Comparison of ENCODE assay signal across 8 cellular contexts in the genomic region with DNA sequence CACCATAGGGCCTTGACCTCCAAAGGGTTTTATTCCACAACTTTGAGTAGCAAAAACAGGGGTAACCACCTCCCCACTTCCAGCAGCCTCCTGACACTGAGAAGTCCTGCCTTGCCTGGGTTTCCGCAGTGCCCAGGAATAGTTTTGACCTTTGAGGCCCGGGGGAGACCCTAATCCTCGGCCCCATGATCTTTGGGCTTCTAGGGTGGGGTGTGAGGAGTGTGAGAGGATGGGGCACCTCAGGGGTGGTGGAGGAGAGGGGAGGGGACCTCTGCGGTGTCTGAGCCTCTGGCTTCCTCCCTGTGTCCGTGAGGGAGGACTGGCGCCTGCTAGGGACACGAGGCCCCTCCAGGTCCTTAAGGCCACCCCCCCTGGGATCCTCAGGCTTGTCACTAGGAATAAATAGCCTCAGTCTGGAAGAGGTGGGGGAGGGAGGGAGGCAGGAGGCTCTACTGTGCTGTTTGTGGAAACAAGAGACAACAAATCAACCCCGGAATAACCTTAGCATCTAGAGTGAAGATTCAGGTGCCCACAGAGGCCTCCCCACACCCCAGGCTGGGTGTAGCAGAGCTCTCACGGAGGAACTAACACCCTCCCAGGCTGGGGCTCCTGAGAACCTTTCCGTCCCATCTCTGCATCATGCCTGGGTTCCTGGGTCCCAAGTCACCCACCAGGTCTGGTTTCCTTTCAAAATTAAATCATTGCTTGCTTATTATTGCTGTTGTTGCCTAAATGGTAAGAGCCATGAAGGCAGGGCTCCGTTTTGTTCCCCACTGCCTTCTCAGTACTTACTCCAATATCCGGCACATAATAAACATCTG.
DNase-seq lines count a peak whose midpoint lies in the region; ATAC-seq and TF ChIP-seq lines count a peak whose summit lies in the region.

No MANE protein-coding gene starts in this region.

- H4K20me1 ChIP-seq in OCI-LY1 (ENCODE audit: insufficient read depth, low read length) = no peaks in the 10 kb centered on the region

- H3K27me3 Mint-ChIP-seq in effector memory CD8-positive, alpha-beta T cell = peaks cover 9 to 16% of the 10 kb centered on the region in 2 donors
- peaks cover 5% of the 10 kb centered on the region for H3K27me3 Mint-ChIP-seq in nephron progenitor cell (ENCODE audit: low read depth, poor library complexity)

- DNase-seq in AG10803 (ENCODE audit: low read depth) (no peak), nephron progenitor cell (peak; percentile 58), DMS153 treated with DMSO at 0.1 percent for 48 hours (lab: John Stamatoyannopoulos, UW; ENCODE audit: unreplicated experiment) (no peak), anterior cingulate cortex (lab: John Stamatoyannopoulos, UW) (no peak)
- DNase-seq in effector memory CD8-positive, alpha-beta T cell = no peak

- H3K27ac Mint-ChIP-seq in effector memory CD8-positive, alpha-beta T cell = peak overlapping the region; percentile 81 to 88
- H3K27ac Mint-ChIP-seq in nephron progenitor cell = peak overlapping the region; percentile 95

- no peaks in the 10 kb centered on the region for H3K9me2 ChIP-seq in OCI-LY1 (ENCODE audit: low read depth, low read length)

- peaks cover 7% of the 10 kb centered on the region for H3K4me1 ChIP-seq in OCI-LY1 (ENCODE audit: insufficient read depth, low read length, severe bottlenecking)

- H2AFZ ChIP-seq in OCI-LY1 (ENCODE audit: low read length) = no peak overlapping the region

- peak overlapping the region; percentile 50; the same call in 1 of the 2 replicates for H3K4me2 ChIP-seq in OCI-LY1 (ENCODE audit: low read length)

- no peaks in the 10 kb centered on the region for H3F3A ChIP-seq in OCI-LY1 (ENCODE audit: insufficient read depth, low read length)

- H3K4me1 Mint-ChIP-seq in effector memory CD8-positive, alpha-beta T cell (ENCODE audit: low read depth in 2 of 2) = peaks cover 10 to 36% of the 10 kb centered on the region in 2 donors
- H3K4me1 Mint-ChIP-seq in nephron progenitor cell = peaks cover 68% of the 10 kb centered on the region

- peak overlapping the region; percentile 69 to 76 for H3K4me3 Mint-ChIP-seq in effector memory CD8-positive, alpha-beta T cell
- peak overlapping the region; percentile 74 for H3K4me3 Mint-ChIP-seq in nephron progenitor cell

- no peaks in the 10 kb centered on the region for H3K9me3 Mint-ChIP-seq in effector memory CD8-positive, alpha-beta T cell
- H3K9me3 Mint-ChIP-seq in nephron progenitor cell = no peaks in the 10 kb centered on the region

- H3K36me3 ChIP-seq in OCI-LY1 (ENCODE audit: insufficient read depth, low read length) = no peaks in the 10 kb centered on the region

- H3K27me3 ChIP-seq in OCI-LY1 (ENCODE audit: insufficient read depth, low read length) = no peaks in the 10 kb centered on the region

- ATAC-seq in effector memory CD8-positive, alpha-beta T cell (replicated peaks) = peak; percentile 30
- ATAC-seq in HG03196 (IDR thresholded peaks at IDR 0.05; ENCODE audit: unreplicated experiment) (no peak), GM19351 (IDR thresholded peaks at IDR 0.05; ENCODE audit: unreplicated experiment) (no peak)

- H3K4me3 ChIP-seq in AG10803 (ENCODE audit: low read length) (peak overlapping the region; percentile 90), OCI-LY1 (ENCODE audit: low read depth, low read length, poor library complexity, severe bottlenecking) (peak overlapping the region; percentile 33)

- no peak overlapping the region for H3K9ac ChIP-seq in OCI-LY1 (ENCODE audit: low read length)

- TF ChIP-seq CTCF in AG10803 (conservative IDR thresholded peaks at IDR 0.05; ENCODE audit: low read length) (no peak), OCI-LY1 (IDR thresholded peaks at IDR 0.05; ENCODE audit: low read length) (no peak), nephron progenitor cell (IDR thresholded peaks at IDR 0.05) (no peak)

- H3K79me2 ChIP-seq in OCI-LY1 (ENCODE audit: insufficient read depth, low read length) = no peaks in the 10 kb centered on the region

- no peak overlapping the region for H3K27ac ChIP-seq in OCI-LY1 (ENCODE audit: low read depth, low read length, poor library complexity, severe bottlenecking)

- peaks cover 5% of the 10 kb centered on the region for H3K36me3 Mint-ChIP-seq in effector memory CD8-positive, alpha-beta T cell (ENCODE audit: insufficient read depth)
- H3K36me3 Mint-ChIP-seq in nephron progenitor cell (ENCODE audit: low read depth) = no peaks in the 10 kb centered on the region

- H3K9me3 ChIP-seq in OCI-LY1 (ENCODE audit: low read length) = no peaks in the 10 kb centered on the region
